8 cellular contexts compared by ENCODE assay signal in the genomic region with DNA sequence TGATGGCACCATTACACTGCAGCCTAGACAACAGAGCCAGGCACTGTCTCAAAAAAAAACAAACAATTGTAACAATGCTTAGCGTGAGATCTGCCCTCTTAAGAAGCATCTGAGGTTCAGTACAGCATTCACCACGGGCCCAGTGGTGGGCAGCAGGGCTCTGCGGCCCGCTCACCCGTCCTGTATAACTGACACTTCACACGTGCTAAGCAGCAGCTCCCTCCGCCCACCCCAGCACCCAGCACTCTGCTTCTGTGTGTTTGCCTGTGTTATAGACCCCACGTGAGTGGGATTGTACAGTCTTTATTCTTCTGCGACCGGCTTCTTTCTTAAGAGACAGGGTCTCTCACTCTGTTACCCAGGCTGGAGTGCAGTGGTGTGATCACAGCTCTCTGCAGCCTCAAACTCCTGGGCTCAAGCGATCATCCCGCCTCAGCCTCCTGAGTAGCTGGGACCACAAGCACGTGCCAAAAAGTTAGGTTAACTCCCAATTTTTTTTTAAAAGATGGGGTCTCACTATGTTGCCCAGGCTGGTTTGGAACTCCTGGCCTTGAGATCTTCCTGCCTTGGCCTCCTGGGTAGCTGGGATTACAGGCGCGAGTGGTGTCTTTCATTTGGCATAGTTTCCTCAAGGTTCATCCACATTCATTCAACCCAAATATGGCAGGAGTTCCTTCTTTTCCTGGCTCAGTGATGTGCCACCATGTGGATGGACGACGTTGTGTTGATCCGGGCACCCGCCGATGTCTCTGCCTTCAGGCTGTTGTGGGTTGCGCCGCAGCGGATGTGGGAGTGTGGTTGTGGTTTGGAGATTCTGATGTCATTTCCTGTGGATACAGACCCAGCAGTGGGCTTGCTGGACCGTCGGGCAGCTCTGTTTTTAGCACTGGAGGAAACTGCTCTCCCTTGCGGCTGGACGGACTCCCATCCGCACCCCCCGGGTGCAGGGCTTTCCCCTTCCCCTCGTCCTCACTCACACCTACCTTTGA.
DNase-seq lines count a peak whose midpoint lies in the region; ATAC-seq and TF ChIP-seq lines count a peak whose summit lies in the region.

No MANE protein-coding gene starts in this region.

- no peaks in the 10 kb centered on the region for H3K27me3 ChIP-seq in HL-60 (ENCODE audit: insufficient read depth, poor library complexity, severe bottlenecking)

- CTCF ChIA-PET in HEK293T (lab: Yijun Ruan, JAX), result interaction anchor here (0.7 to 1.5 kb wide), 5 partner anchors 10 to 92 kb away, joined by 3 to 7 read pairs (median 4); no protein-coding TSS in a partner anchor

- no peak for TF ChIP-seq CTCF in HL-60 (IDR thresholded peaks at IDR 0.05; ENCODE audit: insufficient read depth, low read length)

- POLR2A ChIA-PET in HEK293T (lab: Yijun Ruan, JAX), result no interaction called here

- H3K27ac ChIP-seq in HL-60 (replicated peaks), result no peak overlapping the region

- DNase-seq in HL-60 (ENCODE audit: low read depth in 1 of 2, low spot score in 1 of 2) (peak; percentile 73 to 97), NCI-H1436 treated with DMSO at 0.1 percent for 48 hours (lab: John Stamatoyannopoulos, UW) (no peak), HEK293T (ENCODE audit: extremely low spot score) (no peak)
- DNase-seq in activated CD4-positive, alpha-beta T cell treated with anti-CD3 and anti-CD28 coated beads, Interleukin-2, amount 50 U/mL, for 4 hours, result peak; percentile 29 to 33
- peak; percentile 58 for DNase-seq in effector CD8-positive, alpha-beta T cell (lab: John Stamatoyannopoulos, UW)
- peak; percentile 32 to 83 for DNase-seq in stimulated activated CD4-positive, alpha-beta T cell treated with anti-CD3 and anti-CD28 coated beads, Interleukin-12 subunit alpha, Interleukin-12 subunit beta, amount 100 ng/mL, for 24 hours (ENCODE audit: low read depth in 2 of 2)

- ATAC-seq in GM18858 (IDR thresholded peaks at IDR 0.05; ENCODE audit: unreplicated experiment) (peak; percentile 80), HG03378 (IDR thresholded peaks at IDR 0.05; ENCODE audit: unreplicated experiment) (no peak)

- no peak overlapping the region for H3K4me3 ChIP-seq in HL-60 (replicated peaks; ENCODE audit: insufficient read depth, low read length)

TF ChIP-seq in HEK293T, 16 proteins besides CTCF, POLR2A, EP300 and RAD21:
- TF ChIP-seq BHLHE40 (IDR thresholded peaks at IDR 0.05; ENCODE audit: borderline replicate concordance) (no peak), ELF4 (IDR thresholded peaks at IDR 0.05) (no peak), FOXA1 (IDR thresholded peaks at IDR 0.05) (no peak), CTBP1 (IDR thresholded peaks at IDR 0.05; ENCODE audit: borderline replicate concordance) (no peak)

Comparison
In these comparisons a context has a peak if more than half of its experiments do, and no peak if none do; other contexts are left out.
1. DNase-seq: peak in HL-60 (2 of 2), activated CD4-positive, alpha-beta T cell treated with anti-CD3 and anti-CD28 coated beads, Interleukin-2, amount 50 U/mL, for 4 hours (2 of 2), effector CD8-positive, alpha-beta T cell (single experiment) and stimulated activated CD4-positive, alpha-beta T cell treated with anti-CD3 and anti-CD28 coated beads, Interleukin-12 subunit alpha, Interleukin-12 subunit beta, amount 100 ng/mL, for 24 hours (2 of 2); none in NCI-H1436 treated with DMSO at 0.1 percent for 48 hours (single experiment) and HEK293T (single experiment).